ENCODE assay signal across 22 cellular contexts in genomic region chr6:133339543-133340384, GRCh38.
"Had no signal": no experiment of that assay in that cellular context is flagged by ENCODE, and none has a peak within 500 bp of the region (broad histone marks: within the 10 kb centered on the region; RNA-seq: fewer than 3 reads in every experiment).

No MANE protein-coding gene starts in this region.

- H3K36me3 ChIP-seq: left lung had no signal

- FAIRE-seq: colon, keratinocyte, TTC549 had no signal

- H3K4me3 ChIP-seq: left lung had no signal

- ATAC-seq: activated naive CD4-positive, alpha-beta T cell treated with anti-CD3 and anti-CD28 coated beads, Interleukin-2, amount 50 U/mL, for 72 hours had no signal

- H3K4me3 Mint-ChIP-seq: activated T-helper 1 cell treated with anti-CD3 and anti-CD28 coated beads, Interleukin-12 subunit alpha, Interleukin-12 subunit beta, Interleukin-2, Interleukin-4 antibody, amounts not matched to agents 30 ng/mL and 10 ng/mL and 1 ng/mL, durations not matched to agents 14 hours and 24 hours and 36 hours; nephron progenitor cell; T-helper 2 cell treated with Interferon-gamma antibody and Interleukin-4, amounts not matched to agents 5 μg/mL and 100 μg/mL, for 36 hours had no signal

- H3K27ac ChIP-seq: left lung had no signal

- H3K27me3 ChIP-seq: left lung had no signal

- H3K27ac Mint-ChIP-seq: activated naive CD4-positive, alpha-beta T cell treated with anti-CD3 and anti-CD28 coated beads, Interleukin-2, amount 50 U/mL, for 72 hours; activated T-helper 1 cell treated with anti-CD3 and anti-CD28 coated beads, Interleukin-12 subunit alpha, Interleukin-12 subunit beta, Interleukin-2, Interleukin-4 antibody, amounts not matched to agents 30 ng/mL and 10 ng/mL and 1 ng/mL, durations not matched to agents 14 hours and 24 hours and 36 hours; nephron progenitor cell; T-helper 2 cell treated with Interferon-gamma antibody and Interleukin-4, amounts not matched to agents 5 μg/mL and 100 μg/mL, for 36 hours had no signal

- DNase-seq: activated CD4-positive, alpha-beta T cell treated with anti-CD3 and anti-CD28 coated beads, Interleukin-2, amount 50 U/mL, for 4 hours; activated gamma-delta T cell treated with Interleukin-2 at 50 U/mL for 16 hours; activated T-cell treated with anti-CD3 and anti-CD28 coated beads for 4 hours; caudate nucleus; erythroblast; foreskin melanocyte; head of caudate nucleus; left lung; nephron progenitor cell; occipital lobe; posterior cingulate gyrus; retina; stimulated activated CD4-positive, alpha-beta T cell treated with anti-CD3 and anti-CD28 coated beads, Interleukin-12 subunit alpha, Interleukin-12 subunit beta, amount 100 ng/mL, for 4 hours; stimulated activated CD4-positive, alpha-beta T cell treated with anti-CD3 and anti-CD28 coated beads, Interleukin-1b, Interleukin-23, amount 100 ng/mL, for 48 hours; stimulated activated CD8-positive, alpha-beta memory T cell treated with anti-CD3 and anti-CD28 coated beads, Interleukin-4, amount 100 ng/mL, for 48 hours; stimulated activated naive CD4-positive, alpha-beta T cell had no signal

- H3K36me3 Mint-ChIP-seq: activated naive CD4-positive, alpha-beta T cell treated with anti-CD3 and anti-CD28 coated beads, Interleukin-2, amount 50 U/mL, for 72 hours had no signal

- H3K4me1 Mint-ChIP-seq: nephron progenitor cell had no signal

- H3K9me3 ChIP-seq: left lung had no signal

- H3K9me3 Mint-ChIP-seq: activated naive CD4-positive, alpha-beta T cell treated with anti-CD3 and anti-CD28 coated beads, Interleukin-2, amount 50 U/mL, for 72 hours; activated T-helper 1 cell treated with anti-CD3 and anti-CD28 coated beads, Interleukin-12 subunit alpha, Interleukin-12 subunit beta, Interleukin-2, Interleukin-4 antibody, amounts not matched to agents 30 ng/mL and 10 ng/mL and 1 ng/mL, durations not matched to agents 14 hours and 24 hours and 36 hours; nephron progenitor cell; T-helper 2 cell treated with Interferon-gamma antibody and Interleukin-4, amounts not matched to agents 5 μg/mL and 100 μg/mL, for 36 hours had no signal

- H3K4me1 ChIP-seq: left lung had no signal
